ENCODE assay signal across 8 cellular contexts in genomic region chr3:69079269-69080159, GRCh38. TPM values are rescaled to one million over a fixed set of nuclear protein-coding genes. Genes with fewer than 3 reads are reported as not detected.
DNase-seq lines count a peak whose midpoint lies in the region; ATAC-seq, FAIRE-seq and TF ChIP-seq lines count a peak whose summit lies in the region.

No MANE protein-coding gene starts in this region.

- TF ChIP-seq EP300 in stomach (IDR thresholded peaks at IDR 0.05), result no peak

- H3K4me2 ChIP-seq in MM.1S (ENCODE audit: low read depth, low read length) (peak overlapping the region; percentile 95), keratinocyte (ENCODE audit: control insufficient read depth, extremely low read depth, insufficient read depth, low read depth, low read length) (peak overlapping the region; percentile 86)

- H3F3A ChIP-seq in MM.1S (ENCODE audit: insufficient read depth, low read length), result peaks cover 40% of the 10 kb centered on the region

- no peaks in the 10 kb centered on the region for H3K9me3 ChIP-seq in MM.1S (replicated peaks; ENCODE audit: insufficient read depth, low read length)
- H3K9me3 ChIP-seq in body of pancreas, result no peaks in the 10 kb centered on the region
- no peaks in the 10 kb centered on the region for H3K9me3 ChIP-seq in keratinocyte (ENCODE audit: control insufficient read depth, low read depth, low read length)
- no peaks in the 10 kb centered on the region for H3K9me3 ChIP-seq in stomach

- H3K27me3 ChIP-seq in MM.1S (replicated peaks; ENCODE audit: insufficient read depth, low read length) (no peaks in the 10 kb centered on the region), body of pancreas (no peaks in the 10 kb centered on the region), keratinocyte (ENCODE audit: control insufficient read depth, extremely low read depth, insufficient read depth, low read length) (no peaks in the 10 kb centered on the region), stomach (no peaks in the 10 kb centered on the region)

- CTCF ChIA-PET in activated naive CD4-positive, alpha-beta T cell treated with anti-CD3 and anti-CD28 coated beads for 36 hours (lab: Charles Lee), result interaction anchor here (1.0 to 3.6 kb wide), 2 partner anchors 14 to 42 kb away, joined by 3 to 22 read pairs; no protein-coding TSS in a partner anchor

- WGBS in body of pancreas, 2 donors, result 2 to 3% methylated on average over 15 to 27 of the region's 29 CpGs
- WGBS in stomach, 5 donors, result 1 to 9% (median 1%) methylated on average over 6 to 29 of the region's 29 CpGs

- H3K36me3 ChIP-seq in MM.1S (replicated peaks; ENCODE audit: insufficient read depth, low read length) (no peaks in the 10 kb centered on the region; the same call in 1 of the 2 replicates), body of pancreas (replicated peaks in 1 of 2; ENCODE audit: insufficient read depth in 1 of 2, low read depth in 2 of 2) (no peaks in the 10 kb centered on the region), keratinocyte (ENCODE audit: control insufficient read depth in 2 of 2, extremely low read depth in 1 of 2, insufficient read depth in 2 of 2, low read length in 2 of 2) (no peaks in the 10 kb centered on the region), stomach (peaks cover 0 to 19% (median 12%) of the 10 kb centered on the region in 4 donors)

- H3K27me3 Mint-ChIP-seq in activated naive CD4-positive, alpha-beta T cell treated with anti-CD3 and anti-CD28 coated beads for 36 hours (ENCODE audit: low read depth), result no peaks in the 10 kb centered on the region

- peaks cover 11% of the 10 kb centered on the region for H3K36me3 Mint-ChIP-seq in activated naive CD4-positive, alpha-beta T cell treated with anti-CD3 and anti-CD28 coated beads for 36 hours (ENCODE audit: low read depth)

- H2AFZ ChIP-seq in MM.1S (ENCODE audit: low read length), result no peak overlapping the region
- H2AFZ ChIP-seq in keratinocyte (ENCODE audit: control insufficient read depth, low read length), result peak overlapping the region; percentile 53

- H3K27ac Mint-ChIP-seq in activated naive CD4-positive, alpha-beta T cell treated with anti-CD3 and anti-CD28 coated beads for 36 hours, result peak overlapping the region; percentile 82

- TF ChIP-seq CTCF in MM.1S (IDR thresholded peaks at IDR 0.05; ENCODE audit: low read length), result no peak
- no peak for TF ChIP-seq CTCF in body of pancreas (IDR thresholded peaks at IDR 0.05)
- TF ChIP-seq CTCF in keratinocyte (optimal IDR thresholded peaks at IDR 0.05 in 1 of 3, IDR thresholded peaks at IDR 0.05 in 1 of 3, conservative IDR thresholded peaks at IDR 0.05 in 1 of 3; ENCODE audit: extremely low read depth in 1 of 3, insufficient read depth in 2 of 3, low read length in 3 of 3), result no peak
- no peak for TF ChIP-seq CTCF in stomach (IDR thresholded peaks at IDR 0.05)

- H3K9me2 ChIP-seq in MM.1S (replicated peaks; ENCODE audit: insufficient read depth, low read length), result no peaks in the 10 kb centered on the region

- intact Hi-C loops in activated naive CD4-positive, alpha-beta T cell treated with anti-CD3 and anti-CD28 coated beads for 36 hours (cut with micrococcal nuclease), result loop anchor here (1.0 to 10.0 kb wide), 6 partner anchors 15 to 1983 kb away; partner anchors contain the start of genes SUCLG2 and TMF1
- intact Hi-C loops in body of pancreas (cut with DNase I) (no loop called here), stomach (cut with DNase I; ENCODE audit: low total_unique reads) (no loop called here)

- H4K20me1 ChIP-seq in MM.1S (ENCODE audit: insufficient read depth, low read length) (no peaks in the 10 kb centered on the region), keratinocyte (ENCODE audit: control insufficient read depth, extremely low read depth, insufficient read depth, low read length) (no peaks in the 10 kb centered on the region)

- no peak for FAIRE-seq in keratinocyte (lab: Jason Lieb, UNC)

- in situ Hi-C loops in ACHN (cut with HindIII; ENCODE audit: low pct_ligation_motif_present, low pct_unique_long_range_greater_than_20kb, low sequenced_read_pairs), result no loop called here

- TF ChIP-seq POLR2A in body of pancreas (IDR thresholded peaks at IDR 0.05) (no peak), stomach (IDR thresholded peaks at IDR 0.05) (no peak)

- ATAC-seq in body of pancreas (peak; percentile 26), HG03039 (IDR thresholded peaks at IDR 0.05; ENCODE audit: unreplicated experiment) (no peak)

- dilution Hi-C loops in keratinocyte (cut with MboI; ENCODE audit: extremely low pct_ligation_motif_present, low sequenced_read_pairs), result no loop called here

- H3K4me3 ChIP-seq in MM.1S (ENCODE audit: low read length), result peak overlapping the region; percentile 74
- H3K4me3 ChIP-seq in body of pancreas, result peak overlapping the region; percentile 77 to 94
- H3K4me3 ChIP-seq in keratinocyte (ENCODE audit: control insufficient read depth in 2 of 3, extremely low read depth in 1 of 3, insufficient read depth in 2 of 3, low read depth in 1 of 3, low read length in 3 of 3), result peak overlapping the region; percentile 72 to 96 (median 90)
- H3K4me3 ChIP-seq in stomach, result peak overlapping the region; percentile 75 to 98 (median 88)

- no peaks in the 10 kb centered on the region for H3K9me1 ChIP-seq in keratinocyte (ENCODE audit: control insufficient read depth, extremely low read depth, insufficient read depth, low read length)

- no peaks in the 10 kb centered on the region for H3K9me3 Mint-ChIP-seq in activated naive CD4-positive, alpha-beta T cell treated with anti-CD3 and anti-CD28 coated beads for 36 hours

- DNase-seq in activated naive CD4-positive, alpha-beta T cell treated with anti-CD3 and anti-CD28 coated beads for 36 hours, result peak; percentile 22
- no peak for DNase-seq in activated naive CD4-positive, alpha-beta T cell (lab: John Stamatoyannopoulos, UW)
- DNase-seq in MM.1S (no peak), body of pancreas (no peak), keratinocyte (ENCODE audit: low read depth, low spot score) (no peak), stomach (no peak), ACHN (no peak)

- peak overlapping the region; percentile 80 for H3K9ac ChIP-seq in MM.1S (ENCODE audit: low read length)
- H3K9ac ChIP-seq in keratinocyte (ENCODE audit: control insufficient read depth, extremely low read depth, insufficient read depth, low read length), result peak overlapping the region; percentile 89

- H3K4me1 Mint-ChIP-seq in activated naive CD4-positive, alpha-beta T cell treated with anti-CD3 and anti-CD28 coated beads for 36 hours (ENCODE audit: low read depth), result peaks cover 62% of the 10 kb centered on the region

- H3K27ac ChIP-seq in MM.1S (ENCODE audit: low read length) (no peak overlapping the region; the same call in 1 of the 2 replicates), body of pancreas (peak overlapping the region; percentile 35 to 79 (median 68)), keratinocyte (ENCODE audit: control insufficient read depth, insufficient read depth, low read length) (peak overlapping the region; percentile 68), stomach (peak overlapping the region; percentile 46 to 96 (median 89))

- peaks cover 59% of the 10 kb centered on the region for H3K79me2 ChIP-seq in MM.1S (ENCODE audit: low read length)
- H3K79me2 ChIP-seq in keratinocyte (ENCODE audit: control insufficient read depth, insufficient read depth, low read length), result peaks cover 31% of the 10 kb centered on the region

- peaks cover 48% of the 10 kb centered on the region for H3K4me1 ChIP-seq in MM.1S (ENCODE audit: low read length)
- H3K4me1 ChIP-seq in body of pancreas, result peaks cover 44% of the 10 kb centered on the region
- H3K4me1 ChIP-seq in keratinocyte (ENCODE audit: control insufficient read depth, extremely low read depth, insufficient read depth, low read length), result peaks cover 42% of the 10 kb centered on the region
- H3K4me1 ChIP-seq in stomach, result peaks cover 39 to 70% (median 58%) of the 10 kb centered on the region in 4 donors

- peak overlapping the region; percentile 86 for H3K4me3 Mint-ChIP-seq in activated naive CD4-positive, alpha-beta T cell treated with anti-CD3 and anti-CD28 coated beads for 36 hours

RNA-seq across cellular contexts. Expression of gene UBA3, which starts 0.7 kb away (rescaled TPM):
- 10 to 100 TPM; 65.7 to 66.0 TPM for total RNA-seq in activated naive CD4-positive, alpha-beta T cell treated with anti-CD3 and anti-CD28 coated beads for 36 hours
- 10 to 100 TPM; 23.3 to 47.5 TPM for total RNA-seq in body of pancreas
- 72.0 to 125 TPM (median 81.7 TPM) in 3 replicates for polyA plus RNA-seq in keratinocyte
- 35.4 TPM for polyA plus RNA-seq in keratinocyte (2011; ENCODE audit: low read depth)
- polyA plus RNA-seq in keratinocyte (2011; cell fraction: cytosol; rRNA removed), result 50.4 and 100 TPM in 2 replicates
- 95.3 and 116 TPM in 2 replicates for polyA plus RNA-seq in keratinocyte (2011; cell fraction: nucleus; rRNA removed)
- polyA plus RNA-seq in keratinocyte (2012; ENCODE audit: low replicate concordance), result 44.4 and 66.0 TPM in 2 replicates
- 13.0 to 45.9 TPM (median 30.9 TPM) in 3 replicates for polyA minus RNA-seq in keratinocyte
- 38.8 TPM for polyA minus RNA-seq in keratinocyte (2011; cell fraction: cytosol; rRNA and poly(A)+ RNA removed)
- polyA minus RNA-seq in keratinocyte (2011; cell fraction: nucleus; rRNA and poly(A)+ RNA removed), result 30.7 and 47.9 TPM in 2 replicates
- total RNA-seq in stomach, result 10 to 100 TPM; 44.3 to 99.3 (median 64.6) TPM
- polyA plus RNA-seq in stomach, result 10 to 100 TPM; 33.4 to 34.4 (median 33.5) TPM

RNA-seq across cellular contexts. Expression of gene ARL6IP5, which starts 5.2 kb away (rescaled TPM):
- 10 to 100 TPM; 66.4 to 71.5 TPM for total RNA-seq in activated naive CD4-positive, alpha-beta T cell treated with anti-CD3 and anti-CD28 coated beads for 36 hours
- total RNA-seq in body of pancreas (10 to 100 TPM; 34.6 to 73.9 TPM), stomach (10 to 100 TPM; 13.4 to 74.2 (median 47.3) TPM)
- polyA plus RNA-seq in keratinocyte (87.2 to 113 TPM (median 112 TPM) in 3 replicates), stomach (10 to 100 TPM; 32.2 to 60.7 (median 51.0) TPM)
- 29.2 TPM for polyA plus RNA-seq in keratinocyte (2011; ENCODE audit: low read depth)
- 74.3 and 129 TPM in 2 replicates for polyA plus RNA-seq in keratinocyte (2011; cell fraction: cytosol; rRNA removed)
- polyA plus RNA-seq in keratinocyte (2011; cell fraction: nucleus; rRNA removed), result 109 and 146 TPM in 2 replicates
- 44.6 and 78.4 TPM in 2 replicates for polyA plus RNA-seq in keratinocyte (2012; ENCODE audit: low replicate concordance)
- 46.8 to 105 TPM (median 86.8 TPM) in 3 replicates for polyA minus RNA-seq in keratinocyte
- 81.7 TPM for polyA minus RNA-seq in keratinocyte (2011; cell fraction: cytosol; rRNA and poly(A)+ RNA removed)
- 43.5 and 73.1 TPM in 2 replicates for polyA minus RNA-seq in keratinocyte (2011; cell fraction: nucleus; rRNA and poly(A)+ RNA removed)

RNA-seq across cellular contexts. Expression of gene TMF1, which starts 27.4 kb away (rescaled TPM):
- 10 to 100 TPM; 23.3 to 25.2 TPM for total RNA-seq in activated naive CD4-positive, alpha-beta T cell treated with anti-CD3 and anti-CD28 coated beads for 36 hours
- 10 to 100 TPM; 16.8 to 17.1 TPM for total RNA-seq in body of pancreas
- polyA plus RNA-seq in keratinocyte, result 8.5 to 13.7 TPM (median 9.6 TPM) in 3 replicates
- polyA plus RNA-seq in keratinocyte (2011; ENCODE audit: low read depth), result 51.5 TPM
- 6.0 and 9.1 TPM in 2 replicates for polyA plus RNA-seq in keratinocyte (2011; cell fraction: cytosol; rRNA removed)
- polyA plus RNA-seq in keratinocyte (2011; cell fraction: nucleus; rRNA removed), result 10.6 and 14.8 TPM in 2 replicates
- 14.8 and 15.6 TPM in 2 replicates for polyA plus RNA-seq in keratinocyte (2012; ENCODE audit: low replicate concordance)
- 1.7 to 12.6 TPM (median 12.0 TPM) in 3 replicates for polyA minus RNA-seq in keratinocyte
- polyA minus RNA-seq in keratinocyte (2011; cell fraction: cytosol; rRNA and poly(A)+ RNA removed), result 7.3 TPM
- polyA minus RNA-seq in keratinocyte (2011; cell fraction: nucleus; rRNA and poly(A)+ RNA removed), result 13.9 and 26.9 TPM in 2 replicates
- total RNA-seq in stomach, result 10 to 100 TPM; 12.2 to 53.8 (median 33.6) TPM
- polyA plus RNA-seq in stomach, result 1 to 10 TPM; 6.0 to 7.5 (median 6.3) TPM

RNA-seq across cellular contexts. Expression of gene LMOD3, which starts 42.9 kb away (rescaled TPM):
- not detected for total RNA-seq in activated naive CD4-positive, alpha-beta T cell treated with anti-CD3 and anti-CD28 coated beads for 36 hours
- total RNA-seq in body of pancreas, result under 1 TPM in 1 of 2 donors, not detected in 1; 0.33 TPM
- not detected in 3 replicates for polyA plus RNA-seq in keratinocyte
- polyA plus RNA-seq in keratinocyte (2011; ENCODE audit: low read depth), result not detected
- polyA plus RNA-seq in keratinocyte (2011; cell fraction: cytosol; rRNA removed), result not detected in 2 replicates
- polyA plus RNA-seq in keratinocyte (2011; cell fraction: nucleus; rRNA removed), result 0.05 TPM in 1 of 2 replicates, not detected in the other
- 0.06 TPM in 1 of 2 replicates, not detected in the other for polyA plus RNA-seq in keratinocyte (2012; ENCODE audit: low replicate concordance)
- polyA minus RNA-seq in keratinocyte, result not detected in 3 replicates
- polyA minus RNA-seq in keratinocyte (2011; cell fraction: cytosol; rRNA and poly(A)+ RNA removed), result not detected
- polyA minus RNA-seq in keratinocyte (2011; cell fraction: nucleus; rRNA and poly(A)+ RNA removed), result not detected in 2 replicates
- 1 to 10 TPM in 1 of 5 donors, under 1 TPM in 1, not detected in 3; 0.18 to 4.9 TPM for total RNA-seq in stomach
- under 1 TPM in 2 of 3 donors, not detected in 1; 0.18 to 0.31 TPM for polyA plus RNA-seq in stomach
